ENCODE assay signal across 8 cellular contexts in genomic region chr5:140690941-140691924, GRCh38. TPM values are rescaled to one million over a fixed set of nuclear protein-coding genes. Genes with fewer than 3 reads are reported as not detected.
DNase-seq lines count a peak whose midpoint lies in the region; ATAC-seq and TF ChIP-seq lines count a peak whose summit lies in the region.

A gene with protein sequence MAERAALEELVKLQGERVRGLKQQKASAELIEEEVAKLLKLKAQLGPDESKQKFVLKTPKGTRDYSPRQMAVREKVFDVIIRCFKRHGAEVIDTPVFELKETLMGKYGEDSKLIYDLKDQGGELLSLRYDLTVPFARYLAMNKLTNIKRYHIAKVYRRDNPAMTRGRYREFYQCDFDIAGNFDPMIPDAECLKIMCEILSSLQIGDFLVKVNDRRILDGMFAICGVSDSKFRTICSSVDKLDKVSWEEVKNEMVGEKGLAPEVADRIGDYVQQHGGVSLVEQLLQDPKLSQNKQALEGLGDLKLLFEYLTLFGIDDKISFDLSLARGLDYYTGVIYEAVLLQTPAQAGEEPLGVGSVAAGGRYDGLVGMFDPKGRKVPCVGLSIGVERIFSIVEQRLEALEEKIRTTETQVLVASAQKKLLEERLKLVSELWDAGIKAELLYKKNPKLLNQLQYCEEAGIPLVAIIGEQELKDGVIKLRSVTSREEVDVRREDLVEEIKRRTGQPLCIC (minus strand): TSS chr5:140691370. CDS start chr5:140691304, 66 bp downstream.
TSS of gene HARS2 (plus strand) at chr5:140691455. CDS start at chr5:140691649, 194 bp downstream.

- POLR2A ChIA-PET in activated CD4-positive, alpha-beta memory T cell treated with anti-CD3 and anti-CD28 coated beads for 36 hours (lab: Charles Lee), result interaction anchor here (0.5 to 2.8 kb wide), 17 partner anchors 10 to 933 kb away, joined by 3 to 23 read pairs (median 4); partner anchors contain the start of genes ANKHD1, DND1, IK and NDUFA2

- peak within 1 kb of the TSS; percentile 100 for H3K4me3 Mint-ChIP-seq in activated CD4-positive, alpha-beta memory T cell treated with anti-CD3 and anti-CD28 coated beads for 36 hours

- intact Hi-C loops in activated CD4-positive, alpha-beta memory T cell treated with anti-CD3 and anti-CD28 coated beads for 36 hours (cut with micrococcal nuclease), result loop anchor here (1.0 kb wide), 5 partner anchors 9 to 290 kb away; partner anchors contain the start of genes ANKHD1, IK, NDUFA2 and WDR55
- intact Hi-C loops in dorsolateral prefrontal cortex (cut with DNase I), result loop anchor here (5.0 to 10.0 kb wide), 5 partner anchors 44 to 286 kb away; partner anchors contain the start of genes IK (in 2 of the 2), NDUFA2 (in 2 of the 2), ANKHD1 (in 1 of the 2) and APBB3 (in 1 of the 2)

- DNase-seq in NCI-H748 treated with DMSO at 0.1 percent for 48 hours (lab: John Stamatoyannopoulos, UW) (peak; percentile 80), dorsolateral prefrontal cortex (peak; percentile 84 to 96 (median 94))
- DNase-seq in activated CD4-positive, alpha-beta memory T cell treated with anti-CD3 and anti-CD28 coated beads for 36 hours, result peak; percentile 92
- DNase-seq in stimulated activated CD4-positive, alpha-beta T cell treated with anti-CD3 and anti-CD28 coated beads, Interleukin-4, amount 100 ng/mL, for 24 hours, result peak; percentile 91

- no peaks in the 10 kb centered on the region for H3K9me3 ChIP-seq in liver (ENCODE audit: control insufficient read depth in 4 of 4, low read length in 3 of 4)

- H3K27ac Mint-ChIP-seq in activated CD4-positive, alpha-beta memory T cell treated with anti-CD3 and anti-CD28 coated beads for 36 hours, result peak within 1 kb of the TSS; percentile 99

- peak within 1 kb of the TSS; percentile 74 to 81 for H3K9ac ChIP-seq in liver (ENCODE audit: low read depth in 1 of 2, low read length in 2 of 2)

- CTCF ChIA-PET in activated CD4-positive, alpha-beta memory T cell treated with anti-CD3 and anti-CD28 coated beads for 36 hours (lab: Charles Lee), result interaction anchor here (0.6 to 2.1 kb wide), 5 partner anchors 9 to 289 kb away, joined by 3 to 11 read pairs (median 4); partner anchors contain the start of genes WDR55 and ZMAT2

- H3K9me3 Mint-ChIP-seq in activated CD4-positive, alpha-beta memory T cell treated with anti-CD3 and anti-CD28 coated beads for 36 hours, result no peaks in the 10 kb centered on the region

- TF ChIP-seq RAD21 in liver (IDR thresholded peaks at IDR 0.05), result peak; percentile 56 to 68

- H3K36me3 ChIP-seq in liver (ENCODE audit: control insufficient read depth in 4 of 4, insufficient read depth in 3 of 4, low read depth in 1 of 4, low read length in 3 of 4), result peaks cover 4 to 30% (median 25%) of the 10 kb centered on the region in 4 donors

- peaks cover 34% of the 10 kb centered on the region for H3K36me3 Mint-ChIP-seq in activated CD4-positive, alpha-beta memory T cell treated with anti-CD3 and anti-CD28 coated beads for 36 hours

- no peaks in the 10 kb centered on the region for H3K27me3 Mint-ChIP-seq in activated CD4-positive, alpha-beta memory T cell treated with anti-CD3 and anti-CD28 coated beads for 36 hours

- H3K4me1 ChIP-seq in liver (ENCODE audit: control insufficient read depth in 4 of 4, insufficient read depth in 4 of 4, low read length in 3 of 4), result peaks cover 6 to 23% (median 17%) of the 10 kb centered on the region in 4 donors

- H3K4me3 ChIP-seq in dorsolateral prefrontal cortex (peak within 1 kb of the TSS; percentile 69 to 100 (median 91)), liver (ENCODE audit: low read depth in 1 of 3, low read length in 3 of 3) (peak within 1 kb of the TSS; percentile 80 to 98 (median 83))

- H3K27ac ChIP-seq in C4-2B (peak within 1 kb of the TSS; percentile 85), dorsolateral prefrontal cortex (peak within 1 kb of the TSS in 58 of 59 donors; percentile 29 to 93 (median 82)), liver (ENCODE audit: low read depth in 1 of 2, low read length in 2 of 2) (peak within 1 kb of the TSS; percentile 65 to 71)

- TF ChIP-seq CTCF in C4-2B (conservative IDR thresholded peaks at IDR 0.05) (no peak), dorsolateral prefrontal cortex (IDR thresholded peaks at IDR 0.05 in 54 of 56, conservative IDR thresholded peaks at IDR 0.05 in 2 of 56; ENCODE audit: low read depth in 1 of 56, partially characterized antibody in 56 of 56) (peak in 36 of 56 donors; percentile 4 to 53 (median 30)), liver (IDR thresholded peaks at IDR 0.05; ENCODE audit: low read depth, low read length, missing input control) (no peak)

- H3K27me3 ChIP-seq in dorsolateral prefrontal cortex (no peaks in the 10 kb centered on the region), liver (ENCODE audit: control insufficient read depth in 4 of 4, insufficient read depth in 4 of 4, low read length in 3 of 4) (no peaks in the 10 kb centered on the region)

- WGBS in liver, result under 1% methylated on average over 61 of the region's 61 CpGs

- H3K4me1 Mint-ChIP-seq in activated CD4-positive, alpha-beta memory T cell treated with anti-CD3 and anti-CD28 coated beads for 36 hours (ENCODE audit: low read depth), result peaks cover 40% of the 10 kb centered on the region

- ATAC-seq in GM19372 (IDR thresholded peaks at IDR 0.05; ENCODE audit: low read depth, unreplicated experiment), result peak; percentile 98
- peak; percentile 92 for ATAC-seq in HG03558 (IDR thresholded peaks at IDR 0.05; ENCODE audit: extremely low read depth, unreplicated experiment)

TF ChIP-seq in liver, 16 proteins besides CTCF, POLR2A, EP300 and RAD21 (continues in another document):
- TF ChIP-seq HNF4G (IDR thresholded peaks at IDR 0.05) (no peak), EGR1 (IDR thresholded peaks at IDR 0.05; ENCODE audit: low read depth in 2 of 2) (peak; percentile 77 to 90), YY1 (IDR thresholded peaks at IDR 0.05) (peak; percentile 80), JUND (IDR thresholded peaks at IDR 0.05) (peak in 1 of 2 donors; percentile 31), MAX (IDR thresholded peaks at IDR 0.05) (peak; percentile 96), FOXA1 (IDR thresholded peaks at IDR 0.05) (no peak), RXRA (IDR thresholded peaks at IDR 0.05) (peak; percentile 52 to 72), NR2F2 (IDR thresholded peaks at IDR 0.05) (peak; percentile 55), ZBTB33 (IDR thresholded peaks at IDR 0.05) (peak; percentile 13), SP1 (IDR thresholded peaks at IDR 0.05) (peak; percentile 51), TAF1 (conservative IDR thresholded peaks at IDR 0.05) (peak; percentile 15), HNF4A (conservative IDR thresholded peaks at IDR 0.05) (peak; percentile 19 to 38), GABPA (IDR thresholded peaks at IDR 0.05 in 1 of 2, conservative IDR thresholded peaks at IDR 0.05 in 1 of 2) (peak; percentile 95 to 98), FOXA2 (IDR thresholded peaks at IDR 0.05) (no peak)
- TF ChIP-seq, protein P1, sequence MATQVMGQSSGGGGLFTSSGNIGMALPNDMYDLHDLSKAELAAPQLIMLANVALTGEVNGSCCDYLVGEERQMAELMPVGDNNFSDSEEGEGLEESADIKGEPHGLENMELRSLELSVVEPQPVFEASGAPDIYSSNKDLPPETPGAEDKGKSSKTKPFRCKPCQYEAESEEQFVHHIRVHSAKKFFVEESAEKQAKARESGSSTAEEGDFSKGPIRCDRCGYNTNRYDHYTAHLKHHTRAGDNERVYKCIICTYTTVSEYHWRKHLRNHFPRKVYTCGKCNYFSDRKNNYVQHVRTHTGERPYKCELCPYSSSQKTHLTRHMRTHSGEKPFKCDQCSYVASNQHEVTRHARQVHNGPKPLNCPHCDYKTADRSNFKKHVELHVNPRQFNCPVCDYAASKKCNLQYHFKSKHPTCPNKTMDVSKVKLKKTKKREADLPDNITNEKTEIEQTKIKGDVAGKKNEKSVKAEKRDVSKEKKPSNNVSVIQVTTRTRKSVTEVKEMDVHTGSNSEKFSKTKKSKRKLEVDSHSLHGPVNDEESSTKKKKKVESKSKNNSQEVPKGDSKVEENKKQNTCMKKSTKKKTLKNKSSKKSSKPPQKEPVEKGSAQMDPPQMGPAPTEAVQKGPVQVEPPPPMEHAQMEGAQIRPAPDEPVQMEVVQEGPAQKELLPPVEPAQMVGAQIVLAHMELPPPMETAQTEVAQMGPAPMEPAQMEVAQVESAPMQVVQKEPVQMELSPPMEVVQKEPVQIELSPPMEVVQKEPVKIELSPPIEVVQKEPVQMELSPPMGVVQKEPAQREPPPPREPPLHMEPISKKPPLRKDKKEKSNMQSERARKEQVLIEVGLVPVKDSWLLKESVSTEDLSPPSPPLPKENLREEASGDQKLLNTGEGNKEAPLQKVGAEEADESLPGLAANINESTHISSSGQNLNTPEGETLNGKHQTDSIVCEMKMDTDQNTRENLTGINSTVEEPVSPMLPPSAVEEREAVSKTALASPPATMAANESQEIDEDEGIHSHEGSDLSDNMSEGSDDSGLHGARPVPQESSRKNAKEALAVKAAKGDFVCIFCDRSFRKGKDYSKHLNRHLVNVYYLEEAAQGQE (IDR thresholded peaks at IDR 0.05), result peak; percentile 68

RNA-seq across cellular contexts. Expression of the first gene that starts in this region (rescaled TPM):
- total RNA-seq in activated CD4-positive, alpha-beta memory T cell treated with anti-CD3 and anti-CD28 coated beads for 36 hours, result 10 to 100 TPM; 91.1 to 91.7 TPM
- total RNA-seq in dorsolateral prefrontal cortex (100 to 1,000 TPM in 72 of 120 experiments, 10 to 100 TPM in 48; 57.9 to 134 (median 105) TPM), liver (10 to 100 TPM; 31.2 to 57.1 TPM)
- 10 to 100 TPM; 33.3 to 41.3 TPM for polyA plus RNA-seq in liver

RNA-seq across cellular contexts. Expression of gene HARS2, which starts in this region (rescaled TPM):
- total RNA-seq in activated CD4-positive, alpha-beta memory T cell treated with anti-CD3 and anti-CD28 coated beads for 36 hours, result 10 to 100 TPM; 26.9 to 28.9 TPM
- total RNA-seq in dorsolateral prefrontal cortex (10 to 100 TPM; 22.6 to 42.7 (median 32.0) TPM), liver (10 to 100 TPM; 10.8 to 16.3 TPM)
- 10 to 100 TPM in 1 of 2 donors, 1 to 10 TPM in 1; 8.6 to 10.7 TPM for polyA plus RNA-seq in liver

Comparison
In these comparisons a context has a peak if more than half of its experiments do, and no peak if none do; other contexts are left out.
1. Peak in every context shown above with its lines: DNase-seq, ATAC-seq, H3K4me3 ChIP-seq and H3K27ac ChIP-seq.
2. CTCF ChIP-seq: peak in dorsolateral prefrontal cortex (36 of 56); none in C4-2B (single experiment) and liver (single experiment).